Comparison of ENCODE assay signal across 21 cellular contexts in the genomic region with DNA sequence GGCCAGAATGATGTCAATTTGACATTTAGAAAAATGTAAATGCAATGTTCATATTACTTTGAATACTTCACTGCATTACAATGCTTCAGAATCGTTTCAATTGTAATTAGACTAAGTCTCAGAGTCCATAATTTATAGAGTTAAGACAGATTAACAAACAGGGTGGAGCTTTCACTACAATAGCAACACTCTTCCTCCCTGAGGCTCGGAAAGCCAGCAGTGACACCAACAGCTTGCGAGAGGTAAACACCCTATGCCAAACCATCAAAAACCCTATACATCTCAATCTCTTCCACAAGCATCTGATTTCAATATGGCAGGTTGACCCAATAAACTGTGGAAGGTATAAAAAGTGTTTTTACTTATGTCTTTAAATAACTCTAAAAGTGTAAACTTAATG.
"Had no signal": no experiment of that assay in that cellular context is flagged by ENCODE, and none has a peak within 500 bp of the region (broad histone marks: within the 10 kb centered on the region; RNA-seq: fewer than 3 reads in every experiment).

No MANE protein-coding gene starts in this region.

- H3K27ac ChIP-seq: adrenal gland, breast epithelium, esophagus muscularis mucosa, ovary, thyroid gland had no signal

- H3K4me1 ChIP-seq: breast epithelium had no signal

- H3K4me3 ChIP-seq: adrenal gland, breast epithelium, esophagus muscularis mucosa, ovary, thyroid gland had no signal

- ATAC-seq: activated naive CD4-positive, alpha-beta T cell treated with anti-CD3 and anti-CD28 coated beads, Interleukin-2, amount 50 U/mL, for 72 hours; natural killer cell; sciatic nerve; stimulated activated memory B cell treated with anti-CD40 and anti-IgM and Interleukin-4, amounts not matched to agents 10 μg/mL and 1 μg/mL and 100 μg/mL, for 72 hours had no signal

- DNase-seq: activated CD4-positive, alpha-beta T cell treated with anti-CD3 and anti-CD28 coated beads, Interleukin-2, amount 50 U/mL, for 4 hours; activated gamma-delta T cell treated with Interleukin-2 at 50 U/mL for 16 hours; adrenal gland; cerebellar nuclear complex; cortex of kidney; effector CD4-positive, alpha-beta T cell; hippocampal formation; islet precursor cell; mesenchymal stem cell; natural killer cell; ovary; stimulated activated CD4-positive, alpha-beta T cell treated with anti-CD3 and anti-CD28 coated beads, Interleukin-4, amount 100 ng/mL, for 4 hours; T-helper 2 cell; thyroid gland had no signal

- H3K27me3 ChIP-seq: adrenal gland, breast epithelium, esophagus muscularis mucosa, ovary, thyroid gland had no signal

- FAIRE-seq: astrocyte, endothelial cell of umbilical vein had no signal

- H3K9me3 ChIP-seq: adrenal gland, breast epithelium, esophagus muscularis mucosa, ovary, thyroid gland had no signal

- H3K36me3 ChIP-seq: adrenal gland, breast epithelium, esophagus muscularis mucosa, ovary, thyroid gland had no signal
